11 cellular contexts compared by ENCODE assay signal in the genomic region with DNA sequence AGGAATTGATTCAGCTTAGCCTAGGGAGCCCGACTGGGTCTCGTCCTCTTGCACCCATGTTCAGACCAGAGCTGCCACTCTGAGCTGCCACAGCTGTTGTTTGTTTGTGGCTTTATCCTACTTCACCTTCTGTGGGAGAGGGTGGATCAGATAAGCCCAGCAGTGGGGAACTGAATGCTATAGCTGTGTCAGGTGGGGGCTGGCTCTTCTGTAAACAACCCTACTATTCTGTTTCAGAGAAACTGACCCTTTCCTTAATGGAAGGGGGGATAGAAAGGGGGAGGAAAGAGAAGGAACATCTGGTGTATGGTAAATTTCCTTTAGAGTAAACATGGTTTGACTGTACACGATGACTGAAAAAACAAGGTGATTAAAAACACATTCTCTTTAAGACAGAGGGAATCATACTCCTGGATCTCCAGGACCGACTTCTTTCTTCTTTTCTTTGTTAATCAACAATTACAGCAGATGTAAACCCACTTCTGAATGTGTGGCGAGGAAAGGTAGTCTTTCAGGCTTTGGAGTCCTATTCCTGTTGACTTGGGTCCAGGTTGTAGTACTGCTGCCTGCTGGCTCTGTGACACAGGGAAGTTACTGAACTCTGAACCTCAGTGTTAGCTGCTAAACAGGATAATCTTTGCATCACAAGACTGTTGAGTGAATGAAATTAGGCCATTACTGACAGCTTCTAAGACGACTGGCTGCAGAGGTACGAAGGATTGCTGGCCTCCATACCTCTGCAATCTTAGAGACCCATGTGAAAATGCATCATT. TPM values are rescaled to one million over a fixed set of nuclear protein-coding genes. Genes with fewer than 3 reads are reported as not detected.
A peak's percentile ranks its signal among the peaks of the same experiment; 100 is the strongest.
DNase-seq lines count a peak whose midpoint lies in the region; ATAC-seq and TF ChIP-seq lines count a peak whose summit lies in the region.
"Had no signal": no experiment of that assay in that cellular context is flagged by ENCODE, and none has a peak within 500 bp of the region (broad histone marks: within the 10 kb centered on the region; RNA-seq: fewer than 3 reads in every experiment).

No MANE protein-coding gene starts in this region.

- H3K27me3 ChIP-seq in A673 (replicated peaks; ENCODE audit: insufficient read depth, low read depth, low read length, poor library complexity) = no peaks in the 10 kb centered on the region
- no peaks in the 10 kb centered on the region for H3K27me3 ChIP-seq in dorsolateral prefrontal cortex
- no peaks in the 10 kb centered on the region for H3K27me3 ChIP-seq in muscle layer of colon (ENCODE audit: control insufficient read depth in 1 of 2, insufficient read depth in 2 of 2, low read length in 2 of 2)

- CTCF ChIA-PET in A673 (lab: Charles Lee) = no interaction called here

- TF ChIP-seq CTCF in A673 (conservative IDR thresholded peaks at IDR 0.05; ENCODE audit: low read depth, low read length) (no peak), dorsolateral prefrontal cortex (IDR thresholded peaks at IDR 0.05 in 54 of 56, conservative IDR thresholded peaks at IDR 0.05 in 2 of 56; ENCODE audit: low read depth in 1 of 56, partially characterized antibody in 56 of 56) (no peak)

- POLR2A ChIA-PET in A673 (lab: Charles Lee; ENCODE audit: low non-redundant PET) = no interaction called here

- H3K4me1 ChIP-seq in A673 (ENCODE audit: insufficient read depth, low read length, poor library complexity, severe bottlenecking) (peaks cover 68% of the 10 kb centered on the region), muscle layer of colon (ENCODE audit: insufficient read depth, low read length) (peaks cover 74% of the 10 kb centered on the region)

- H3K9me3 ChIP-seq in A673 (ENCODE audit: low read depth, low read length, poor library complexity, severe bottlenecking) = no peaks in the 10 kb centered on the region
- no peaks in the 10 kb centered on the region for H3K9me3 ChIP-seq in muscle layer of colon (ENCODE audit: low read length)

- intact Hi-C loops in A673 (cut with micrococcal nuclease; ENCODE audit: unreplicated experiment) (no loop called here), dorsolateral prefrontal cortex (cut with DNase I) (no loop called here)

- H3K4me3 ChIP-seq in A673 (ENCODE audit: low read depth, low read length, poor library complexity, severe bottlenecking) (no peak overlapping the region), dorsolateral prefrontal cortex (peak overlapping the region in 50 of 59 donors; percentile 3 to 52 (median 30)), muscle layer of colon (ENCODE audit: low read depth in 1 of 2, low read length in 2 of 2) (no peak overlapping the region)

- DNase-seq in A673 (ENCODE audit: low spot score) (no peak), NCI-H69 (lab: John Stamatoyannopoulos, UW) (peak; percentile 89), dorsolateral prefrontal cortex (no peak), SHP77 treated with DMSO at 0.1 percent for 48 hours (lab: John Stamatoyannopoulos, UW) (no peak), NCI-H446 treated with DMSO at 0.1 percent for 48 hours (lab: John Stamatoyannopoulos, UW) (no peak)

- BruUV-seq in A673 (replicated peaks; lab: Mats Ljungman, UMichigan) = no TSS peak

- H3K27ac ChIP-seq in A673 (ENCODE audit: low read depth, low read length, poor library complexity, severe bottlenecking) = peak overlapping the region; percentile 67
- peak overlapping the region in 56 of 59 donors; percentile 3 to 99 (median 73) for H3K27ac ChIP-seq in dorsolateral prefrontal cortex
- H3K27ac ChIP-seq in muscle layer of colon (ENCODE audit: low read depth, low read length) = peak overlapping the region; percentile 82

- H3K9ac ChIP-seq in muscle layer of colon (ENCODE audit: low read length) = no peak overlapping the region

- no peaks in the 10 kb centered on the region for H3K36me3 ChIP-seq in A673 (ENCODE audit: insufficient read depth, low read length, poor library complexity, severe bottlenecking)
- no peaks in the 10 kb centered on the region for H3K36me3 ChIP-seq in muscle layer of colon (ENCODE audit: insufficient read depth, low read length)

- no peak for ATAC-seq in HG03521 (IDR thresholded peaks at IDR 0.05; ENCODE audit: unreplicated experiment)
- no peak for ATAC-seq in GM19463 (IDR thresholded peaks at IDR 0.05; ENCODE audit: unreplicated experiment)

RNA-seq across cellular contexts. Expression of gene PRXL2A, which starts 6.0 kb away (rescaled TPM):
- total RNA-seq in A673 (2021) (98.7 and 100 TPM in 2 replicates), dorsolateral prefrontal cortex (100 to 1,000 TPM in 119 of 120 experiments, 10 to 100 TPM in 1; 98.4 to 283 (median 185) TPM)

RNA-seq across cellular contexts. Expression of gene TSPAN14, which starts 39.8 kb away (rescaled TPM):
- total RNA-seq in A673 (2021) (50.4 and 55.8 TPM in 2 replicates), dorsolateral prefrontal cortex (10 to 100 TPM; 40.9 to 83.1 (median 60.2) TPM)

RNA-seq across cellular contexts. Expression of gene DYDC2, which starts 57.7 kb away (rescaled TPM):
- total RNA-seq in A673 (2021) (not detected in 2 replicates), dorsolateral prefrontal cortex (1 to 10 TPM in 63 of 120 experiments, under 1 TPM in 36, not detected in 21; 0.28 to 4.3 (median 1.3) TPM)
- total RNA-seq: posterior vena cava had no signal

RNA-seq across cellular contexts. Expression of gene DYDC1, which starts 57.8 kb away (rescaled TPM):
- not detected in 2 replicates for total RNA-seq in A673 (2021)
- 1 to 10 TPM in 1 of 120 experiments, not detected in 119; 1.0 TPM for total RNA-seq in dorsolateral prefrontal cortex
- total RNA-seq: activated CD8-positive, alpha-beta T cell treated with anti-CD3 and anti-CD28 coated beads for 36 hours; posterior vena cava; SK-MEL-5 had no signal

Comparison
In these comparisons a context has a peak if more than half of its experiments do, and no peak if none do; other contexts are left out.
1. H3K4me3 ChIP-seq: peak in dorsolateral prefrontal cortex (50 of 59); none in A673 (single experiment) and muscle layer of colon (0 of 2).
2. Peak in every context shown above with its lines, with median percentiles within 50 percentile points of each other: H3K27ac ChIP-seq.